In the genomic region with DNA sequence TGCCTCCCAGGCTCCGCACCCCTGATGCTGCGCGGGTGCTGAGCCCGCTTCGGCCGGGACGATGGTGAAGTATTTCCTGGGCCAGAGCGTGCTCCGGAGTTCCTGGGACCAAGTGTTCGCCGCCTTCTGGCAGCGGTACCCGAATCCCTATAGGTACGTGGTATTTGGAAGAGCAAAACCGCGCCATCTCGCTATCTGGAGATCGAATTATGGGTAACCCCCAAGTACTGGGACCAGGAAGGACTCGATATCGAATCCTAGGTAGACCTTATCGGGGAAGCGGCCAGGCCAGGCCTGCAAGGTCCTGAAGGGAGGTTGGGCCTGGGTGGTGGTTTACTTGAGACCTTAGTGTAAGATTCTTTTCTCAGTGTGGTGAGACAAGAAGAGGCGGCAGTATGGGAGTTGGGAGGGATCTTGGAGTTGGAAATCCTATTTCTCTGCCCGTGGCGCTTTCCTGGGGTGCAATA, we compare ENCODE assay signal across 1 cellular context.
TF ChIP-seq lines count a peak whose summit lies in the region.

No MANE protein-coding gene starts in this region.

TF ChIP-seq in IMR-90, 13 proteins besides CTCF, POLR2A, EP300 and RAD21:
- TF ChIP-seq NFE2L2 (IDR thresholded peaks at IDR 0.05; ENCODE audit: low read depth, low read length) (no peak), CHD1 (IDR thresholded peaks at IDR 0.05; ENCODE audit: low read depth, low read length) (no peak), MAFK (IDR thresholded peaks at IDR 0.05; ENCODE audit: low read depth, low read length) (no peak), RFX5 (IDR thresholded peaks at IDR 0.05; ENCODE audit: low read depth, low read length) (no peak), MAZ (IDR thresholded peaks at IDR 0.05; ENCODE audit: borderline replicate concordance, low read depth, low read length) (no peak), MXI1 (IDR thresholded peaks at IDR 0.05; ENCODE audit: borderline replicate concordance, low read depth, low read length) (no peak), SMC3 (IDR thresholded peaks at IDR 0.05; ENCODE audit: low read depth, low read length) (no peak), CEBPB (IDR thresholded peaks at IDR 0.05; ENCODE audit: low read depth, low read length) (no peak), FOS (IDR thresholded peaks at IDR 0.05; ENCODE audit: low read depth, low read length) (no peak), BHLHE40 (IDR thresholded peaks at IDR 0.05; ENCODE audit: low read depth, low read length) (no peak), RCOR1 (IDR thresholded peaks at IDR 0.05; ENCODE audit: insufficient replicate concordance, low read length) (no peak)
- TF ChIP-seq, protein P1, sequence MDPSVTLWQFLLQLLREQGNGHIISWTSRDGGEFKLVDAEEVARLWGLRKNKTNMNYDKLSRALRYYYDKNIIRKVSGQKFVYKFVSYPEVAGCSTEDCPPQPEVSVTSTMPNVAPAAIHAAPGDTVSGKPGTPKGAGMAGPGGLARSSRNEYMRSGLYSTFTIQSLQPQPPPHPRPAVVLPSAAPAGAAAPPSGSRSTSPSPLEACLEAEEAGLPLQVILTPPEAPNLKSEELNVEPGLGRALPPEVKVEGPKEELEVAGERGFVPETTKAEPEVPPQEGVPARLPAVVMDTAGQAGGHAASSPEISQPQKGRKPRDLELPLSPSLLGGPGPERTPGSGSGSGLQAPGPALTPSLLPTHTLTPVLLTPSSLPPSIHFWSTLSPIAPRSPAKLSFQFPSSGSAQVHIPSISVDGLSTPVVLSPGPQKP (IDR thresholded peaks at IDR 0.05; ENCODE audit: borderline replicate concordance, low read depth, low read length), result no peak
- TF ChIP-seq, protein P2, sequence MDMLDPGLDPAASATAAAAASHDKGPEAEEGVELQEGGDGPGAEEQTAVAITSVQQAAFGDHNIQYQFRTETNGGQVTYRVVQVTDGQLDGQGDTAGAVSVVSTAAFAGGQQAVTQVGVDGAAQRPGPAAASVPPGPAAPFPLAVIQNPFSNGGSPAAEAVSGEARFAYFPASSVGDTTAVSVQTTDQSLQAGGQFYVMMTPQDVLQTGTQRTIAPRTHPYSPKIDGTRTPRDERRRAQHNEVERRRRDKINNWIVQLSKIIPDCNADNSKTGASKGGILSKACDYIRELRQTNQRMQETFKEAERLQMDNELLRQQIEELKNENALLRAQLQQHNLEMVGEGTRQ (IDR thresholded peaks at IDR 0.05; ENCODE audit: low read depth, low read length), result no peak
